In the genomic region with DNA sequence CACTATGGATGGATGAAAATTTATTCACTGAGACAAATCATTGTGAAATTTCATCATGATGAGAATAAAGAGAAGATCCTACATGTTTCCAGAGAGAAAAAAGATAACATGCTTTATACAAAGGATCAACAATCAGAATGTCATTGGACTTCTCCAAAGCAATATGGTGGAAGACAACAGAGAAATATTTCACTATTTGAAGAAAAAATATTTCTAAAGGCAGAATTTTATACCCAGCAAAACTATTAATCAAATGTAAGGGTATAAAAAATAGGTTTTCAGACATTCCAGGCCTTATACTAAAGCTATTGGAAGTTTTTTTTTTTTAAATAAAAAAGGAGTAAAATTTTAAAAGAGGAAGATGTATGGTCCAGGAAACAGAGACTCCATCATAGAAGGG, we compare ENCODE assay signal across 34 cellular contexts.
"Had no signal": no experiment of that assay in that cellular context is flagged by ENCODE, and none has a peak within 500 bp of the region (broad histone marks: within the 10 kb centered on the region; RNA-seq: fewer than 3 reads in every experiment).

No MANE protein-coding gene starts in this region.

- H3K27me3 ChIP-seq: adrenal gland, ascending aorta, body of pancreas, brain microvascular endothelial cell, breast epithelium, cardiac muscle cell had no signal

- H3K9me3 ChIP-seq: adrenal gland, body of pancreas had no signal

- H3K36me3 ChIP-seq: adrenal gland, ascending aorta, brain microvascular endothelial cell, breast epithelium, cardiac muscle cell had no signal

- H3K4me3 ChIP-seq: adrenal gland, ascending aorta, body of pancreas, breast epithelium, cardiac muscle cell had no signal

- ATAC-seq: activated naive CD4-positive, alpha-beta T cell treated with anti-CD3 and anti-CD28 coated beads, Interleukin-2, amount 50 U/mL, for 72 hours; activated naive CD8-positive, alpha-beta T cell treated with anti-CD3 and anti-CD28 coated beads, Interleukin-2, amount 50 U/mL, for 24 hours; activated T-cell treated with anti-CD3 and anti-CD28 coated beads, Interleukin-2, amount 50 U/mL, for 4 hours; activated T-cell treated with anti-CD3 and anti-CD28 coated beads, Interleukin-2, amount 50 U/mL, for 72 hours; activated T-helper 17 cell treated with anti-CD3 and anti-CD28 coated beads, Interleukin-2, amount 50 U/mL, for 72 hours; body of pancreas had no signal

- H3K4me1 ChIP-seq: adrenal gland, ascending aorta, body of pancreas, breast epithelium had no signal

- DNase-seq: activated effector memory CD4-positive, alpha-beta T cell treated with anti-CD3 and anti-CD28 coated beads, Interleukin-2, amount 50 U/mL, for 16 hours; activated effector memory CD4-positive, alpha-beta T cell treated with Interleukin-2 at 50 U/mL for 16 hours; activated gamma-delta T cell; activated gamma-delta T cell treated with Interleukin-2 at 50 U/mL for 16 hours; activated naive CD4-positive, alpha-beta T cell; activated naive CD4-positive, alpha-beta T cell treated with anti-CD3 and anti-CD28 coated beads for 36 hours; activated naive CD4-positive, alpha-beta T cell treated with anti-CD3 and anti-CD28 coated beads, Interleukin-2, amount 10 ng/mL, durations not matched to agents 7 days and 5 days; activated naive CD4-positive, alpha-beta T cell treated with anti-CD3 and anti-CD28 coated beads, Interleukin-2, amount 50 U/mL, for 16 hours; activated naive CD4-positive, alpha-beta T cell treated with Interleukin-2 at 50 U/mL for 16 hours; activated naive CD8-positive, alpha-beta T cell treated with anti-CD3 and anti-CD28 coated beads for 36 hours; activated naive CD8-positive, alpha-beta T cell treated with anti-CD3 and anti-CD28 coated beads, Interleukin-2, amount 10 ng/mL, durations not matched to agents 7 days and 5 days; activated naive CD8-positive, alpha-beta T cell treated with anti-CD3 and anti-CD28 coated beads, Interleukin-2, amount 50 U/mL, for 24 hours; activated T-cell treated with anti-CD3 and anti-CD28 coated beads, Interleukin-2, amount 50 U/mL, for 1 hour; activated T-cell treated with anti-CD3 and anti-CD28 coated beads, Interleukin-2, amount 50 U/mL, for 24 hours; activated T-cell treated with anti-CD3 and anti-CD28 coated beads, Interleukin-2, amount 50 U/mL, for 4 hours; activated T-cell treated with anti-CD3 and anti-CD28 coated beads, Interleukin-2, amount 50 U/mL, for 48 hours; activated T-cell treated with anti-CD3 and anti-CD28 coated beads, Interleukin-2, amount 50 U/mL, for 72 hours; adrenal gland; amniotic stem cell; amygdala; anterior cingulate cortex; aorta; body of pancreas; brain microvascular endothelial cell; caudate nucleus; central memory CD4-positive, alpha-beta T cell; cerebellar nuclear complex had no signal

- H3K27ac ChIP-seq: adrenal gland, ascending aorta, body of pancreas, brain microvascular endothelial cell, breast epithelium, cardiac muscle cell had no signal

- FAIRE-seq: astrocyte, bronchial epithelial cell had no signal
